17 cellular contexts compared by ENCODE assay signal in genomic region chr4:184289179-184289535, GRCh38.
DNase-seq lines count a peak whose midpoint lies in the region; ATAC-seq and TF ChIP-seq lines count a peak whose summit lies in the region.
"Had no signal": no experiment of that assay in that cellular context is flagged by ENCODE, and none has a peak within 500 bp of the region (broad histone marks: within the 10 kb centered on the region; RNA-seq: fewer than 3 reads in every experiment).

No MANE protein-coding gene starts in this region.

- H3K9me3 ChIP-seq in SU-DHL-6 (ENCODE audit: insufficient read depth, low read length) (no peaks in the 10 kb centered on the region), left lung (no peaks in the 10 kb centered on the region), gastroesophageal sphincter (no peaks in the 10 kb centered on the region)
- H3K9me3 ChIP-seq: right atrium auricular region, tibial nerve had no signal

- no peak for TF ChIP-seq POLR2A in gastroesophageal sphincter (IDR thresholded peaks at IDR 0.05)

- peaks cover 39% of the 10 kb centered on the region for H3F3A ChIP-seq in SU-DHL-6 (ENCODE audit: insufficient read depth)

- peak overlapping the region; percentile 24 for H2AFZ ChIP-seq in SU-DHL-6 (ENCODE audit: low read depth, low read length, severe bottlenecking)

- H3K4me3 ChIP-seq in SU-DHL-6 (ENCODE audit: insufficient read depth, low read length, poor library complexity, severe bottlenecking), result no peak overlapping the region
- H3K4me3 ChIP-seq in left lung, result no peak overlapping the region
- no peak overlapping the region for H3K4me3 ChIP-seq in gastroesophageal sphincter
- H3K4me3 ChIP-seq: right atrium auricular region, tibial nerve had no signal

- WGBS in gastroesophageal sphincter (ENCODE audit: low coverage in 1 of 2), 2 donors, result 82 to 98% methylated on average over 3 of the region's 3 CpGs

- H3K36me3 Mint-ChIP-seq in activated CD4-positive, alpha-beta T cell treated with anti-CD3 and anti-CD28 coated beads, Interleukin-2, amount 10 ng/mL, durations not matched to agents 24 days and 14 days (ENCODE audit: low read depth), result no peaks in the 10 kb centered on the region
- H3K36me3 Mint-ChIP-seq: activated naive CD8-positive, alpha-beta T cell; CD4-positive, CD25-positive, alpha-beta regulatory T cell had no signal

- H3K27me3 ChIP-seq in SU-DHL-6 (ENCODE audit: low read length) (no peaks in the 10 kb centered on the region), left lung (no peaks in the 10 kb centered on the region), gastroesophageal sphincter (peaks cover under 1% of the 10 kb centered on the region)
- H3K27me3 ChIP-seq: right atrium auricular region, tibial nerve had no signal

- peak overlapping the region; percentile 89 for H3K27ac Mint-ChIP-seq in activated CD4-positive, alpha-beta T cell treated with anti-CD3 and anti-CD28 coated beads, Interleukin-2, amount 10 ng/mL, durations not matched to agents 24 days and 14 days
- peak overlapping the region in 1 of 2 donors; percentile 89 for H3K27ac Mint-ChIP-seq in stimulated activated naive CD8-positive, alpha-beta T cell treated with anti-CD3 and anti-CD28 coated beads, Interleukin-15, amount 100 ng/mL, for 72 hours

- H3K4me3 Mint-ChIP-seq in activated CD4-positive, alpha-beta T cell treated with anti-CD3 and anti-CD28 coated beads, Interleukin-2, amount 10 ng/mL, durations not matched to agents 24 days and 14 days, result no peak overlapping the region
- peak overlapping the region; percentile 8 for H3K4me3 Mint-ChIP-seq in stimulated activated naive CD8-positive, alpha-beta T cell treated with anti-CD3 and anti-CD28 coated beads, Interleukin-15, amount 100 ng/mL, for 72 hours
- H3K4me3 Mint-ChIP-seq: neural crest cell had no signal

- peaks cover 36% of the 10 kb centered on the region for H3K4me1 Mint-ChIP-seq in activated CD4-positive, alpha-beta T cell treated with anti-CD3 and anti-CD28 coated beads, Interleukin-2, amount 10 ng/mL, durations not matched to agents 24 days and 14 days
- H3K4me1 Mint-ChIP-seq in stimulated activated naive CD8-positive, alpha-beta T cell treated with anti-CD3 and anti-CD28 coated beads, Interleukin-15, amount 100 ng/mL, for 72 hours, result peaks cover 64% of the 10 kb centered on the region

- DNase-seq in activated CD4-positive, alpha-beta T cell treated with anti-CD3 and anti-CD28 coated beads, Interleukin-2, amount 10 ng/mL, durations not matched to agents 24 days and 14 days, result no peak
- DNase-seq in activated CD4-positive, alpha-beta T cell treated with anti-CD3 and anti-CD28 coated beads, Interleukin-2, amount 50 U/mL, for 1 hour, result no peak
- DNase-seq in left lung (no peak), HPDE6-E6E7 (ENCODE audit: extremely low spot score) (no peak)
- no peak for DNase-seq in stimulated activated naive CD8-positive, alpha-beta T cell treated with anti-CD3 and anti-CD28 coated beads, Interleukin-15, amount 100 ng/mL, for 72 hours
- DNase-seq: NCI-H2029 treated with DMSO at 0.1 percent for 48 hours; NCI-H526 treated with DMSO at 0.1 percent for 48 hours; stimulated activated CD4-positive, alpha-beta T cell treated with anti-CD3 and anti-CD28 coated beads, Interleukin-1b, Interleukin-23, amount 100 ng/mL, for 48 hours had no signal

- no peaks in the 10 kb centered on the region for H3K79me2 ChIP-seq in SU-DHL-6 (ENCODE audit: insufficient read depth, low read length)

- no peak for TF ChIP-seq EP300 in gastroesophageal sphincter (IDR thresholded peaks at IDR 0.05)

- no peak for TF ChIP-seq CTCF in SU-DHL-6 (IDR thresholded peaks at IDR 0.05; ENCODE audit: insufficient read depth, low read length, poor library complexity, severe bottlenecking)
- TF ChIP-seq CTCF in left lung (IDR thresholded peaks at IDR 0.05), result no peak
- no peak for TF ChIP-seq CTCF in gastroesophageal sphincter (IDR thresholded peaks at IDR 0.05)

- no peaks in the 10 kb centered on the region for H4K20me1 ChIP-seq in SU-DHL-6 (ENCODE audit: low read depth, low read length)

- H3K9me3 Mint-ChIP-seq in activated CD4-positive, alpha-beta T cell treated with anti-CD3 and anti-CD28 coated beads, Interleukin-2, amount 10 ng/mL, durations not matched to agents 24 days and 14 days, result no peaks in the 10 kb centered on the region
- H3K9me3 Mint-ChIP-seq in stimulated activated naive CD8-positive, alpha-beta T cell treated with anti-CD3 and anti-CD28 coated beads, Interleukin-15, amount 100 ng/mL, for 72 hours, result no peaks in the 10 kb centered on the region
- H3K9me3 Mint-ChIP-seq: CD4-positive, CD25-positive, alpha-beta regulatory T cell; neural crest cell had no signal

- no peaks in the 10 kb centered on the region for H3K9me2 ChIP-seq in SU-DHL-6 (replicated peaks; ENCODE audit: insufficient read depth, low read length)

- intact Hi-C loops in activated CD4-positive, alpha-beta T cell treated with anti-CD3 and anti-CD28 coated beads, Interleukin-2, amount 10 ng/mL, durations not matched to agents 24 days and 14 days (cut with micrococcal nuclease), result loop anchor here (2.0 kb wide), 1 partner anchor 46 kb away; no protein-coding TSS in a partner anchor
- intact Hi-C loops in left lung (cut with DNase I), result no loop called here

- ATAC-seq in left lung, result no peak
- no peak for ATAC-seq in stimulated activated naive CD8-positive, alpha-beta T cell treated with anti-CD3 and anti-CD28 coated beads, Interleukin-15, amount 100 ng/mL, for 72 hours
- no peak for ATAC-seq in GM18498 (IDR thresholded peaks at IDR 0.05; ENCODE audit: unreplicated experiment)
- ATAC-seq in gastroesophageal sphincter, result no peak
- ATAC-seq: HCT116 had no signal

- H3K4me2 ChIP-seq in SU-DHL-6 (ENCODE audit: low read depth, low read length, poor library complexity, severe bottlenecking), result peak overlapping the region; percentile 68

- H3K27me3 Mint-ChIP-seq in activated CD4-positive, alpha-beta T cell treated with anti-CD3 and anti-CD28 coated beads, Interleukin-2, amount 10 ng/mL, durations not matched to agents 24 days and 14 days, result no peaks in the 10 kb centered on the region
- no peaks in the 10 kb centered on the region for H3K27me3 Mint-ChIP-seq in stimulated activated naive CD8-positive, alpha-beta T cell treated with anti-CD3 and anti-CD28 coated beads, Interleukin-15, amount 100 ng/mL, for 72 hours
- H3K27me3 Mint-ChIP-seq: activated naive CD8-positive, alpha-beta T cell; CD4-positive, CD25-positive, alpha-beta regulatory T cell had no signal

- H3K27ac ChIP-seq in SU-DHL-6 (ENCODE audit: low read depth, low read length) (peak overlapping the region; percentile 82), left lung (peak overlapping the region; percentile 49 to 57), gastroesophageal sphincter (no peak overlapping the region)
- H3K27ac ChIP-seq: right atrium auricular region had no signal

- no peaks in the 10 kb centered on the region for H3K36me3 ChIP-seq in SU-DHL-6 (ENCODE audit: low read length)
- no peaks in the 10 kb centered on the region for H3K36me3 ChIP-seq in left lung
- no peaks in the 10 kb centered on the region for H3K36me3 ChIP-seq in gastroesophageal sphincter
- H3K36me3 ChIP-seq: right atrium auricular region, tibial nerve had no signal

- H3K9ac ChIP-seq in SU-DHL-6 (ENCODE audit: low read length), result peak overlapping the region; percentile 50

- H3K4me1 ChIP-seq in left lung (peaks cover 6 to 13% of the 10 kb centered on the region in 2 donors), gastroesophageal sphincter (peaks cover 0 to 9% (median 6%) of the 10 kb centered on the region in 3 donors)
- H3K4me1 ChIP-seq: right atrium auricular region had no signal

Comparison
In these comparisons a context has a peak if more than half of its experiments do, and no peak if none do; other contexts are left out.
1. H3K27ac ChIP-seq: peak in SU-DHL-6 (single experiment) and left lung (2 of 2); none in gastroesophageal sphincter (0 of 4).